1 cellular context compared by ENCODE assay signal in the genomic region with DNA sequence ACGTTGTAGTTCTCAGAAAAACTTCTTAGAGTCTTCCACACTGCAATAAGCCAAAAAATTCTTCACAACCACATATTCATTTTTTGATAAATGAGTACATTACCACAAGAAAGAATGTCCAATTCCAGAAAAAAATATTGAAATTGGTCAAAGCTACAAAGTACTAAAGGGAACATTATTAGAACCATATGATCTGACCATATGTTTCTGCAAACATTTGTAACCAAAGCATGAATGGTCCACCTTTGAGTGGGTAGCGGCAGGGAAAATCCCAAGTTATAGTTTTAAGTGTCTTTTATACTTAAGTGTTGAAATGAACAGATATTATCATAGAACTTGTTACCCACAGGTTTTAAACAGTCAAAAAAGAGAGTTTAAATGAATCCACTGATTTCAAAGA.
TF ChIP-seq lines count a peak whose summit lies in the region.

No MANE protein-coding gene starts in this region.

TF ChIP-seq in IMR-90, 13 proteins besides CTCF, POLR2A, EP300 and RAD21 (continued from another document):
- TF ChIP-seq FOS (IDR thresholded peaks at IDR 0.05; ENCODE audit: low read depth, low read length) = no peak
- TF ChIP-seq MXI1 (IDR thresholded peaks at IDR 0.05; ENCODE audit: borderline replicate concordance, low read depth, low read length) = no peak
- TF ChIP-seq, protein P1, sequence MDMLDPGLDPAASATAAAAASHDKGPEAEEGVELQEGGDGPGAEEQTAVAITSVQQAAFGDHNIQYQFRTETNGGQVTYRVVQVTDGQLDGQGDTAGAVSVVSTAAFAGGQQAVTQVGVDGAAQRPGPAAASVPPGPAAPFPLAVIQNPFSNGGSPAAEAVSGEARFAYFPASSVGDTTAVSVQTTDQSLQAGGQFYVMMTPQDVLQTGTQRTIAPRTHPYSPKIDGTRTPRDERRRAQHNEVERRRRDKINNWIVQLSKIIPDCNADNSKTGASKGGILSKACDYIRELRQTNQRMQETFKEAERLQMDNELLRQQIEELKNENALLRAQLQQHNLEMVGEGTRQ (IDR thresholded peaks at IDR 0.05; ENCODE audit: low read depth, low read length) = no peak
- no peak for TF ChIP-seq CHD1 (IDR thresholded peaks at IDR 0.05; ENCODE audit: low read depth, low read length)
- no peak for TF ChIP-seq RCOR1 (IDR thresholded peaks at IDR 0.05; ENCODE audit: insufficient replicate concordance, low read length)
- no peak for TF ChIP-seq MAFK (IDR thresholded peaks at IDR 0.05; ENCODE audit: low read depth, low read length)
- no peak for TF ChIP-seq BHLHE40 (IDR thresholded peaks at IDR 0.05; ENCODE audit: low read depth, low read length)
- no peak for TF ChIP-seq MAZ (IDR thresholded peaks at IDR 0.05; ENCODE audit: borderline replicate concordance, low read depth, low read length)
TF ChIP-seq in IMR-90: peak in this region for 0.
